ENCODE assay signal across 16 cellular contexts in the genomic region with DNA sequence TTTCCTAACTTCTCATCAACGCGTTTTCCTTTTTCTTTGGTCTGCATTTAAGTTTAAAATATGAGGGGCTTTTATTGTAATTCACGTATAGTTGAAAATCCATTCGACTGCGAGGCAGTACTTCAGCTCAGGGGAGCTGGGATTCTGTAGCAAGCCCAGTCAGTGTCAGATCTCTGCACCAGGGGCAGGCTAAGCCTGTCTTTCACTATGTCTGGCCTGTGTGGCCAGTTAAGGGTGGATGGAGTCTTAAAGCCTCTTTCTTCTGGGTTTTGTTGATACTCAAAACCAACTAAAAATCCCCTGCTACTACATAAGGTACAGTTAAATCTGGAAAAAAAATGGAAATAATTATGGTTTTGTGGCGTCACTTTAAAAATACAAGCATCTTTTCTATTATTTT.
DNase-seq lines count a peak whose midpoint lies in the region; ATAC-seq lines count a peak whose summit lies in the region.
"Had no signal": no experiment of that assay in that cellular context is flagged by ENCODE, and none has a peak within 500 bp of the region (broad histone marks: within the 10 kb centered on the region; RNA-seq: fewer than 3 reads in every experiment).

No MANE protein-coding gene starts in this region.

- peak; percentile 9 for DNase-seq in M059J (ENCODE audit: low read depth)
- DNase-seq in nucleus accumbens (lab: John Stamatoyannopoulos, UW) = no peak
- DNase-seq in MV-4-11 (lab: John Stamatoyannopoulos, UW) = no peak
- DNase-seq in Kasumi-1 (lab: John Stamatoyannopoulos, UW) = no peak
- DNase-seq in T-helper 1 cell = no peak
- DNase-seq: activated CD4-positive, alpha-beta T cell treated with anti-CD3 and anti-CD28 coated beads, Interleukin-2, amount 10 ng/mL, durations not matched to agents 7 days and 5 days; activated T-cell treated with anti-CD3 and anti-CD28 coated beads, Interleukin-2, amount 50 U/mL, for 24 hours; Caco-2; NCI-H1436 treated with DMSO at 0.1 percent for 48 hours; NCI-H2227 treated with DMSO at 0.1 percent for 48 hours; nephron progenitor cell had no signal

- ATAC-seq in GM18520 (IDR thresholded peaks at IDR 0.05; ENCODE audit: unreplicated experiment) = peak; percentile 44
- ATAC-seq in GM21390 (IDR thresholded peaks at IDR 0.05; ENCODE audit: unreplicated experiment) = peak; percentile 34
- peak; percentile 34 for ATAC-seq in HG02852 (IDR thresholded peaks at IDR 0.05; ENCODE audit: unreplicated experiment)
- ATAC-seq: activated naive CD4-positive, alpha-beta T cell treated with anti-CD3 and anti-CD28 coated beads, Interleukin-2, amount 50 U/mL, for 72 hours; esophagus mucosa had no signal
